Comparison of ENCODE assay signal across 8 cellular contexts in genomic region chr15:63600646-63601025, GRCh38. TPM values are rescaled to one million over a fixed set of nuclear protein-coding genes. Genes with fewer than 3 reads are reported as not detected.
A peak's percentile ranks its signal among the peaks of the same experiment; 100 is the strongest.
DNase-seq lines count a peak whose midpoint lies in the region; ATAC-seq lines count a peak whose summit lies in the region.

No MANE protein-coding gene starts in this region.

- H3K4me1 Mint-ChIP-seq in T-helper 17 cell: peaks cover 48% of the 10 kb centered on the region

- DNase-seq in NCI-H128 (lab: John Stamatoyannopoulos, UW; ENCODE audit: unreplicated experiment) (peak; percentile 50), T-helper 17 cell (peak; percentile 86 to 87 (median 86)), anterior cingulate cortex (lab: John Stamatoyannopoulos, UW) (peak in 57 of 58 donors; percentile 34 to 94 (median 84)), hepatic stellate cell (ENCODE audit: low spot score) (peak; percentile 93), renal cortical epithelial cell (ENCODE audit: low read depth) (peak; percentile 59), aorta (peak; percentile 95 to 96)

- intact Hi-C loops in aorta (cut with DNase I): loop anchor here in 1 of 2 donors (2.0 kb wide), 1 partner anchor 114 kb away; no protein-coding TSS in a partner anchor

- H3K27ac Mint-ChIP-seq in T-helper 17 cell: peak overlapping the region; percentile 91

- H3K4me3 Mint-ChIP-seq in T-helper 17 cell: peak overlapping the region; percentile 92

- H3K4me3 ChIP-seq in aorta (ENCODE audit: low read length in 2 of 2): peak overlapping the region; percentile 43 to 57

- H3K36me3 ChIP-seq in aorta (ENCODE audit: control insufficient read depth in 1 of 2, insufficient read depth in 2 of 2, low read length in 1 of 2): no peaks in the 10 kb centered on the region

- H3K27me3 ChIP-seq in aorta (ENCODE audit: control insufficient read depth in 1 of 2, insufficient read depth in 2 of 2, low read length in 1 of 2): no peaks in the 10 kb centered on the region

- H3K4me1 ChIP-seq in aorta (ENCODE audit: control insufficient read depth in 1 of 2, insufficient read depth in 2 of 2, low read length in 2 of 2): peaks cover 1 to 3% of the 10 kb centered on the region in 2 donors

- 0% methylated on average over 39 to 58 of the region's 58 CpGs for WGBS in aorta, 2 donors

- peak overlapping the region in 1 of 2 donors; percentile 87 for H3K27ac ChIP-seq in aorta (ENCODE audit: low read depth in 1 of 2, low read length in 2 of 2)

- H3K9me3 ChIP-seq in T-helper 17 cell (ENCODE audit: control insufficient read depth, low read length, poor library complexity, severe bottlenecking): no peaks in the 10 kb centered on the region
- no peaks in the 10 kb centered on the region for H3K9me3 ChIP-seq in aorta (ENCODE audit: control insufficient read depth, low read length)

- no peaks in the 10 kb centered on the region for H3K36me3 Mint-ChIP-seq in T-helper 17 cell (ENCODE audit: low read depth)

- no peaks in the 10 kb centered on the region for H3K27me3 Mint-ChIP-seq in T-helper 17 cell

- ATAC-seq in GM18498 (IDR thresholded peaks at IDR 0.05; ENCODE audit: unreplicated experiment) (peak; percentile 78), HG02798 (IDR thresholded peaks at IDR 0.05; ENCODE audit: poor library complexity, unreplicated experiment) (peak; percentile 86), T-helper 17 cell (peak; percentile 83), aorta (ENCODE audit: low FRiP score) (peak; percentile 81)

RNA-seq across cellular contexts. Expression of gene FBXL22, which starts 3.4 kb away (rescaled TPM):
- total RNA-seq in T-helper 17 cell: 1 to 10 TPM in 1 of 2 donors, under 1 TPM in 1; 0.81 to 1.1 TPM
- total RNA-seq in renal cortical epithelial cell: 0.45 TPM in 1 of 2 replicates, not detected in the other
- total RNA-seq in aorta: 10 to 100 TPM; 16.3 to 18.6 TPM
- 10 to 100 TPM in 1 of 2 donors, 1 to 10 TPM in 1; 4.8 to 32.0 TPM for polyA plus RNA-seq in aorta

Comparison
In these comparisons a context has a peak if more than half of its experiments do, and no peak if none do; other contexts are left out.
1. RNA of gene FBXL22, which starts 3.4 kb away (total RNA-seq): 16.3 to 18.6 TPM in aorta; 0.81 to 1.1 TPM in T-helper 17 cell and 0.45 TPM in renal cortical epithelial cell; every median in the first group is over 4 times any median in the second.
2. Peak in every context shown above with its lines, with median percentiles within 50 percentile points of each other: ATAC-seq and DNase-seq.